ENCODE assay signal across 8 cellular contexts in the genomic region with DNA sequence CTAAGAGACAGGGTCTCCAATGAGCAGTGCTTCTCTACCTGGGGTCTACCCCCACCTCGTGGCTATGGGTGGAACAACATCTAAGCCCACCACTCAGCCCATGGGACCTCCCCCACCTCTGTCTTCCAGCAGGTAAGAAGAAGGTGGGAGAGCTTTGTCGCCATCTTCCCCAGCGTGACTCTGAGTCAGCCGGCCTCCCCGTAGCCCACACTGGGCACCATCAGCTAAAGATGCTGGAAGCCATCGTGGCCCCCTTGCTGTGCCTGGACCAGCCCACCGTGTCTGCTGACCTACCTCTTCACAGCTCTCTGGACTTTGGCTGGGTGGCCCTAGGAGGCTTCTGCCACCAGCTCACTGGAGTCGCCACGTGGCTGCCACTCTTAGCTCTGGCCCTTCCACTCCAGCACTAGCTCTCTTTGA. TPM values are rescaled to one million over a fixed set of nuclear protein-coding genes. Genes with fewer than 3 reads are reported as not detected.
A peak's percentile ranks its signal among the peaks of the same experiment; 100 is the strongest.
DNase-seq lines count a peak whose midpoint lies in the region; ATAC-seq and TF ChIP-seq lines count a peak whose summit lies in the region.

No MANE protein-coding gene starts in this region.

- H3K36me3 Mint-ChIP-seq in Calu3 (ENCODE audit: insufficient read depth, unreplicated experiment) = no peaks in the 10 kb centered on the region
- H3K36me3 Mint-ChIP-seq in nephron progenitor cell (ENCODE audit: low read depth) = no peaks in the 10 kb centered on the region

- CTCF ChIA-PET in Calu3 (lab: Charles Lee) = no interaction called here

- H3K4me3 Mint-ChIP-seq in Calu3 (ENCODE audit: low read depth, unreplicated experiment) = no peak overlapping the region
- no peak overlapping the region for H3K4me3 Mint-ChIP-seq in nephron progenitor cell

- H3K27me3 Mint-ChIP-seq in Calu3 (ENCODE audit: unreplicated experiment) (no peaks in the 10 kb centered on the region), nephron progenitor cell (ENCODE audit: low read depth, poor library complexity) (peaks cover 11% of the 10 kb centered on the region)

- peak; percentile 58 for DNase-seq in Calu3
- DNase-seq in HuH-7.5 (ENCODE audit: low spot score) = peak; percentile 91
- DNase-seq in astrocyte of the hippocampus (ENCODE audit: low read depth, low spot score) = peak; percentile 60
- peak; percentile 79 for DNase-seq in nephron progenitor cell
- DNase-seq in NCI-H226 = no peak
- DNase-seq in 8988T = no peak
- DNase-seq in HCEC 1CT = no peak

- peaks cover 31% of the 10 kb centered on the region for H3K4me1 Mint-ChIP-seq in Calu3 (ENCODE audit: low read depth, unreplicated experiment)
- peaks cover 11% of the 10 kb centered on the region for H3K4me1 Mint-ChIP-seq in nephron progenitor cell

- peak; percentile 80 for TF ChIP-seq CTCF in Calu3 (IDR thresholded peaks at IDR 0.05; ENCODE audit: unreplicated experiment)
- TF ChIP-seq CTCF in nephron progenitor cell (IDR thresholded peaks at IDR 0.05) = peak; percentile 85

- no TSS peak for BruUV-seq in Calu3 (replicated peaks; lab: Mats Ljungman, UMichigan)

- no peak for ATAC-seq in GM19397 (IDR thresholded peaks at IDR 0.05; ENCODE audit: unreplicated experiment)

- H3K9me3 Mint-ChIP-seq in Calu3 (ENCODE audit: low read depth, unreplicated experiment) (no peaks in the 10 kb centered on the region), nephron progenitor cell (peaks cover 11% of the 10 kb centered on the region)

- intact Hi-C loops in Calu3 (cut with micrococcal nuclease; ENCODE audit: unreplicated experiment) = no loop called here

- H3K27ac Mint-ChIP-seq in Calu3 (ENCODE audit: unreplicated experiment) = no peak overlapping the region
- H3K27ac Mint-ChIP-seq in nephron progenitor cell = peak overlapping the region; percentile 64

RNA-seq across cellular contexts. Expression of gene C11orf86, which starts 1.0 kb away (rescaled TPM):
- not detected in 2 replicates for total RNA-seq in Calu3 (2022)

RNA-seq across cellular contexts. Expression of gene PC, which starts 17.9 kb away (rescaled TPM):
- total RNA-seq in Calu3 (2022) = 40.0 and 40.5 TPM in 2 replicates

RNA-seq across cellular contexts. Expression of gene SYT12, which starts 46.9 kb away (rescaled TPM):
- total RNA-seq in Calu3 (2022) = 6.2 and 6.4 TPM in 2 replicates

Comparison
In these comparisons a context has a peak if more than half of its experiments do, and no peak if none do; other contexts are left out.
1. DNase-seq: peak in Calu3 (single experiment), HuH-7.5 (single experiment), astrocyte of the hippocampus (single experiment) and nephron progenitor cell (single experiment); none in NCI-H226 (single experiment), 8988T (single experiment) and HCEC 1CT (single experiment).